In the genomic region with DNA sequence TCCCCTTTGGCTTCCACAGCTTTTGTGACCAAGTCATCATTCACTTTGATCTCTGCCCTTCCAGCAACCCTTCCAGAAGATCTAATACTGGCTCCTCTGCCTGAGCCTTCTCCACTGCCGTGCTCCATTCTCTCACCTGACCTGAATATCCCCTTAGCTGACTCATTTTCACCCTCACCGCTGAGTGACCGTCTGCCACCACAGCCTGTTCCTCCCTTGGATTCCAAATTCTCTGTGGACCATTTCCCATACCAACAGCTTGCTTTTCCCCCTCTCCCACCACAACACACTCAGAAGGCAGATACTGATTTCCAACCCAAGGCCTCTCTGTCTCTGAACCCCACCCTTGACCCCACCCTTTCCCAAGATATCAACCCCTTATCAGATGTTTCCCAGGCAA, we compare ENCODE assay signal across 38 cellular contexts. TPM values are rescaled to one million over a fixed set of nuclear protein-coding genes. Genes with fewer than 3 reads are reported as not detected.
"Had no signal": no experiment of that assay in that cellular context is flagged by ENCODE, and none has a peak within 500 bp of the region (broad histone marks: within the 10 kb centered on the region; RNA-seq: fewer than 3 reads in every experiment).

No MANE protein-coding gene starts in this region.

- H3K27ac ChIP-seq: KMS-11 had no signal

- H3K27me3 ChIP-seq: MG63 had no signal

- DNase-seq: Karpas-422, Kasumi-1, MG63, MM.1S, MV-4-11, NCI-H1048, NCI-H1092, NCI-H1092 treated with DMSO at 0.1 percent for 48 hours, NCI-H1105, NCI-H1105 treated with DMSO at 0.1 percent for 48 hours, NCI-H1417, NCI-H1417 treated with DMSO at 0.1 percent for 48 hours, NCI-H1436, NCI-H1436 treated with DMSO at 0.1 percent for 48 hours, NCI-H146, NCI-H1694, NCI-H1694 treated with DMSO at 0.1 percent for 48 hours, NCI-H187, NCI-H187 treated with DMSO at 0.1 percent for 48 hours, NCI-H1930, NCI-H2029, NCI-H2029 treated with DMSO at 0.1 percent for 48 hours, NCI-H2081, NCI-H2081 treated with DMSO at 0.1 percent for 48 hours, NCI-H2107, NCI-H2171, NCI-H2171 treated with DMSO at 0.1 percent for 48 hours, NCI-H2227 treated with DMSO at 0.1 percent for 48 hours, NCI-H226, NCI-H345, NCI-H446, NCI-H446 treated with DMSO at 0.1 percent for 48 hours, NCI-H510A had no signal

- H3K9me3 ChIP-seq: MG63 had no signal

- H3K36me3 ChIP-seq: MG63 had no signal

- H3K4me3 ChIP-seq: MG63 had no signal

RNA-seq across cellular contexts. Expression of gene SPATA31D1, which starts 20.5 kb away (rescaled TPM):
- total RNA-seq: LHCN-M2, M059J, MCF 10A, NCI-H460 had no signal

RNA-seq across cellular contexts. Expression of gene SPATA31D3, which starts 24.7 kb away (rescaled TPM):
- total RNA-seq: LHCN-M2, M059J, MCF 10A, NCI-H460 had no signal

RNA-seq across cellular contexts. Expression of gene SPATA31D4, which starts 39.8 kb away (rescaled TPM):
- total RNA-seq: LHCN-M2, M059J, MCF 10A, NCI-H460 had no signal
